Comparison of ENCODE assay signal across 1 cellular context in genomic region chr6:82142524-82142923, GRCh38.
TF ChIP-seq lines count a peak whose summit lies in the region.

No MANE protein-coding gene starts in this region.

TF ChIP-seq in HEK293, 187 proteins besides CTCF, POLR2A, EP300 and RAD21 (continued from another document):
- TF ChIP-seq BCL11B (tag by site-specific recombination; IDR thresholded peaks at IDR 0.05; ENCODE audit: low read depth) (no peak), ZNF530 (tag by site-specific recombination; IDR thresholded peaks at IDR 0.05; ENCODE audit: low read depth) (0 out of 2 replicates have a peak, but pooled peaks have one; percentile 67), ZNF501 (tag by site-specific recombination; IDR thresholded peaks at IDR 0.05) (no peak), ZBTB44 (tag by site-specific recombination; IDR thresholded peaks at IDR 0.05) (no peak), ZNF521 (tag by site-specific recombination; IDR thresholded peaks at IDR 0.05) (no peak), ZNF664 (tag by site-specific recombination; IDR thresholded peaks at IDR 0.05) (peak; percentile 64; the same call in 1 of the 2 replicates), ZNF140 (tag by site-specific recombination; IDR thresholded peaks at IDR 0.05) (peak; percentile 85; the same call in 1 of the 2 replicates), ZNF555 (tag by site-specific recombination; conservative IDR thresholded peaks at IDR 0.05) (peak; percentile 70), ZNF548 (tag by site-specific recombination; IDR thresholded peaks at IDR 0.05) (no peak), ZNF223 (tag by site-specific recombination; IDR thresholded peaks at IDR 0.05) (no peak), KLF7 (tag by site-specific recombination; IDR thresholded peaks at IDR 0.05; ENCODE audit: borderline replicate concordance) (no peak), ZNF391 (tag by site-specific recombination; IDR thresholded peaks at IDR 0.05; ENCODE audit: borderline replicate concordance, low read depth) (no peak), ZNF600 (tag by site-specific recombination; IDR thresholded peaks at IDR 0.05) (no peak), OSR2 (tag by site-specific recombination; IDR thresholded peaks at IDR 0.05) (no peak)
- TF ChIP-seq, protein P1, sequence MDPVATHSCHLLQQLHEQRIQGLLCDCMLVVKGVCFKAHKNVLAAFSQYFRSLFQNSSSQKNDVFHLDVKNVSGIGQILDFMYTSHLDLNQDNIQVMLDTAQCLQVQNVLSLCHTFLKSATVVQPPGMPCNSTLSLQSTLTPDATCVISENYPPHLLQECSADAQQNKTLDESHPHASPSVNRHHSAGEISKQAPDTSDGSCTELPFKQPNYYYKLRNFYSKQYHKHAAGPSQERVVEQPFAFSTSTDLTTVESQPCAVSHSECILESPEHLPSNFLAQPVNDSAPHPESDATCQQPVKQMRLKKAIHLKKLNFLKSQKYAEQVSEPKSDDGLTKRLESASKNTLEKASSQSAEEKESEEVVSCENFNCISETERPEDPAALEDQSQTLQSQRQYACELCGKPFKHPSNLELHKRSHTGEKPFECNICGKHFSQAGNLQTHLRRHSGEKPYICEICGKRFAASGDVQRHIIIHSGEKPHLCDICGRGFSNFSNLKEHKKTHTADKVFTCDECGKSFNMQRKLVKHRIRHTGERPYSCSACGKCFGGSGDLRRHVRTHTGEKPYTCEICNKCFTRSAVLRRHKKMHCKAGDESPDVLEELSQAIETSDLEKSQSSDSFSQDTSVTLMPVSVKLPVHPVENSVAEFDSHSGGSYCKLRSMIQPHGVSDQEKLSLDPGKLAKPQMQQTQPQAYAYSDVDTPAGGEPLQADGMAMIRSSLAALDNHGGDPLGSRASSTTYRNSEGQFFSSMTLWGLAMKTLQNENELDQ (tag by site-specific recombination; IDR thresholded peaks at IDR 0.05; ENCODE audit: low read depth), result no peak
TF ChIP-seq in HEK293: peak in this region for 23.
